Comparison of ENCODE assay signal across 8 cellular contexts in genomic region chrX:70456256-70456655, GRCh38. TPM values are rescaled to one million over a fixed set of nuclear protein-coding genes. Genes with fewer than 3 reads are reported as not detected.
DNase-seq lines count a peak whose midpoint lies in the region; FAIRE-seq and TF ChIP-seq lines count a peak whose summit lies in the region.

No MANE protein-coding gene starts in this region.

- CTCF ChIA-PET in H1 (lab: Charles Lee; ENCODE audit: partially characterized antibody) = interaction anchor here (0.8 to 1.1 kb wide), 3 partner anchors 24 to 98 kb away, joined by 3 read pairs; no protein-coding TSS in a partner anchor

- H3K9me2 ChIP-seq in Karpas-422 (replicated peaks; ENCODE audit: insufficient read depth, low read length) = no peaks in the 10 kb centered on the region

- no peaks in the 10 kb centered on the region for H3K9me3 ChIP-seq in Karpas-422 (ENCODE audit: low read length)
- H3K9me3 ChIP-seq in H1 (ENCODE audit: insufficient read depth in 2 of 2, low read depth in 1 of 2, low read length in 1 of 2) = no peaks in the 10 kb centered on the region
- H3K9me3 ChIP-seq in trophoblast cell (ENCODE audit: insufficient read depth, low read depth, low read length) = no peaks in the 10 kb centered on the region

- H3K4me3 ChIP-seq in Karpas-422 (ENCODE audit: low read length) (no peak overlapping the region), H1 (ENCODE audit: extremely low read depth in 1 of 4, insufficient read depth in 2 of 4, low read depth in 3 of 4, low read length in 4 of 4) (peak overlapping the region; percentile 66 to 94 (median 84)), trophoblast cell (ENCODE audit: low read depth, low read length) (no peak overlapping the region)

- H3K36me3 ChIP-seq in Karpas-422 (ENCODE audit: insufficient read depth, low read length) (no peaks in the 10 kb centered on the region), H1 (ENCODE audit: control insufficient read depth in 2 of 4, insufficient read depth in 4 of 4, low read length in 3 of 4) (peaks cover 0 to 27% (median 3%) of the 10 kb centered on the region in 4 experiments; a peak in 5 of 8 replicates), trophoblast cell (ENCODE audit: control insufficient read depth in 1 of 2, insufficient read depth in 2 of 2, low read length in 2 of 2) (no peaks in the 10 kb centered on the region)

- no peak overlapping the region for H4K12ac ChIP-seq in trophoblast cell (ENCODE audit: low read depth, low read length)

- H4K20me1 ChIP-seq in Karpas-422 (ENCODE audit: insufficient read depth, low read depth, low read length) (no peaks in the 10 kb centered on the region), H1 (replicated peaks in 1 of 2; ENCODE audit: control insufficient read depth in 1 of 2, insufficient read depth in 2 of 2, low read length in 2 of 2) (peaks cover 0 to 9% of the 10 kb centered on the region in 2 experiments)

- no peak for TF ChIP-seq RAD21 in H1 (IDR thresholded peaks at IDR 0.05 in 1 of 2, conservative IDR thresholded peaks at IDR 0.05 in 1 of 2; ENCODE audit: low read depth in 2 of 2, low read length in 2 of 2)

- H3K79me2 ChIP-seq in Karpas-422 (ENCODE audit: low read length) (0 out of 2 replicates have a peak, but pooled peaks cover 4% of the 10 kb centered on the region), H1 (ENCODE audit: control insufficient read depth in 1 of 2, insufficient read depth in 2 of 2, low read length in 2 of 2) (peaks cover 14 to 58% of the 10 kb centered on the region in 2 experiments), trophoblast cell (ENCODE audit: control insufficient read depth, insufficient read depth, low read length, poor library complexity) (peaks cover 9% of the 10 kb centered on the region)

- no peak overlapping the region for H3K9ac ChIP-seq in Karpas-422 (ENCODE audit: low read length)
- peak overlapping the region in 3 of 4 experiments; percentile 6 to 92 (median 90); a peak in 4 of 7 replicates for H3K9ac ChIP-seq in H1 (replicated peaks in 1 of 4; ENCODE audit: extremely low read depth in 1 of 4, low read depth in 3 of 4, low read length in 3 of 4)
- H3K9ac ChIP-seq in trophoblast cell (ENCODE audit: low read length) = no peak overlapping the region

- H3K14ac ChIP-seq in H1 (ENCODE audit: insufficient read length) = no peak overlapping the region
- no peak overlapping the region for H3K14ac ChIP-seq in trophoblast cell (ENCODE audit: low read length)

- POLR2A ChIA-PET in H1 (lab: Charles Lee; ENCODE audit: partially characterized antibody) = interaction anchor here (0.9 to 4.3 kb wide), 8 partner anchors 10 to 50 kb away, joined by 3 to 29 read pairs (median 6); no protein-coding TSS in a partner anchor

- H3K23me2 ChIP-seq in H1 (ENCODE audit: low read depth, low read length) = peaks cover 8% of the 10 kb centered on the region

- H2AK5ac ChIP-seq in H1 (ENCODE audit: low read depth, low read length) = no peak overlapping the region
- H2AK5ac ChIP-seq in trophoblast cell (ENCODE audit: low read length) = no peak overlapping the region

- H3K56ac ChIP-seq in H1 (replicated peaks; ENCODE audit: insufficient read length, low read depth, low read length) = no peak overlapping the region

- H4K91ac ChIP-seq in H1 (replicated peaks; ENCODE audit: insufficient read length, low read length) (no peak overlapping the region), trophoblast cell (ENCODE audit: low read depth, low read length) (no peak overlapping the region)

- H3K79me1 ChIP-seq in H1 (ENCODE audit: low read depth, low read length) = no peaks in the 10 kb centered on the region; the same call in 1 of the 2 replicates
- H3K79me1 ChIP-seq in trophoblast cell (ENCODE audit: low read length) = peaks cover 17% of the 10 kb centered on the region

- no peak overlapping the region for H2BK12ac ChIP-seq in H1 (ENCODE audit: low read depth, low read length)
- H2BK12ac ChIP-seq in trophoblast cell (ENCODE audit: low read length) = no peak overlapping the region

- H3K4me1 ChIP-seq in Karpas-422 (ENCODE audit: low read length) = peaks cover 18% of the 10 kb centered on the region
- H3K4me1 ChIP-seq in H1 (replicated peaks in 1 of 4; ENCODE audit: control insufficient read depth in 3 of 4, insufficient read depth in 4 of 4, low read length in 3 of 4) = peaks cover 0 to 17% (median 5%) of the 10 kb centered on the region in 4 experiments; a peak in 6 of 7 replicates
- H3K4me1 ChIP-seq in trophoblast cell (ENCODE audit: control insufficient read depth in 1 of 2, insufficient read depth in 2 of 2, low read length in 2 of 2) = peaks cover 10 to 11% of the 10 kb centered on the region in 2 experiments

- H2AFZ ChIP-seq in Karpas-422 (ENCODE audit: low read length) = no peak overlapping the region
- H2AFZ ChIP-seq in H1 (ENCODE audit: low read length) = no peak overlapping the region
- no peak overlapping the region for H2AFZ ChIP-seq in trophoblast cell (ENCODE audit: insufficient read depth, low read length, poor library complexity)

- no peak overlapping the region for H3K4ac ChIP-seq in H1 (replicated peaks; ENCODE audit: insufficient read length, low read depth, low read length)
- no peak overlapping the region for H3K4ac ChIP-seq in trophoblast cell (ENCODE audit: low read depth, low read length)

- TF ChIP-seq POLR2A in H1 (IDR thresholded peaks at IDR 0.05; ENCODE audit: control extremely low read depth in 1 of 2, low read depth in 2 of 2, low read length in 2 of 2) = no peak

- 19% methylated on average over 2 of the region's 2 CpGs; no CpG with 5 or more reads in 1 of the 2 experiments for WGBS in H1 (ENCODE audit: extremely low coverage in 1 of 2, insufficient coverage in 1 of 2, insufficient read length in 1 of 2, insufficient replicate concordance in 2 of 2, low coverage in 1 of 2, low lambda C conversion rate in 2 of 2, missing lambda C conversion rate in 1 of 2), 2 experiments
- no CpG with 5 or more reads among the region's 2 CpGs for WGBS in trophoblast cell (ENCODE audit: extremely low coverage, insufficient coverage, insufficient read length)

- no peak overlapping the region for H3K18ac ChIP-seq in H1 (ENCODE audit: extremely low read depth, low read length)
- no peak overlapping the region for H3K18ac ChIP-seq in trophoblast cell (ENCODE audit: low read length)

- no peak overlapping the region for H2BK20ac ChIP-seq in H1 (ENCODE audit: low read length)

- no peaks in the 10 kb centered on the region for H3K27me3 ChIP-seq in Karpas-422 (ENCODE audit: low read length)
- no peaks in the 10 kb centered on the region for H3K27me3 ChIP-seq in H1 (replicated peaks in 1 of 4; ENCODE audit: control insufficient read depth in 3 of 4, extremely low read depth in 1 of 4, insufficient read depth in 3 of 4, low read length in 3 of 4)
- no peaks in the 10 kb centered on the region for H3K27me3 ChIP-seq in trophoblast cell (ENCODE audit: insufficient read depth, low read length)

- TF ChIP-seq EP300 in H1 (IDR thresholded peaks at IDR 0.05; ENCODE audit: borderline replicate concordance in 1 of 2, low read depth in 2 of 2, low read length in 2 of 2) = no peak

- no peak overlapping the region for H2BK5ac ChIP-seq in H1 (ENCODE audit: low read depth, low read length)
- no peak overlapping the region for H2BK5ac ChIP-seq in trophoblast cell (ENCODE audit: low read depth, low read length, poor library complexity)

- H3K4me2 ChIP-seq in Karpas-422 (ENCODE audit: low read depth, low read length, poor library complexity, severe bottlenecking) (peak overlapping the region; percentile 12), H1 (ENCODE audit: insufficient read depth in 1 of 2, low read depth in 2 of 2, low read length in 2 of 2) (peak overlapping the region; percentile 70 to 87), trophoblast cell (ENCODE audit: low read length) (peak overlapping the region; percentile 97)

- no peak for TF ChIP-seq CTCF in H1 (IDR thresholded peaks at IDR 0.05; ENCODE audit: control extremely low read depth in 1 of 3, insufficient read depth in 1 of 3, low read depth in 1 of 3, low read length in 3 of 3)

- H4K8ac ChIP-seq in H1 (ENCODE audit: extremely low read depth, insufficient read depth, low read length) = no peak overlapping the region
- no peak overlapping the region for H4K8ac ChIP-seq in trophoblast cell (ENCODE audit: low read depth, low read length)

- DNase-seq in GM19239 (ENCODE audit: insufficient read length, low spot score) (no peak), Karpas-422 (no peak), H1 (ENCODE audit: low read depth in 1 of 2, low spot score in 2 of 2) (no peak), trophoblast cell (no peak), SW480 (ENCODE audit: low spot score) (no peak), amygdala (lab: John Stamatoyannopoulos, UW) (no peak), DMS114 treated with DMSO at 0.1 percent for 48 hours (lab: John Stamatoyannopoulos, UW; ENCODE audit: unreplicated experiment) (no peak)
- no peak for DNase-seq in activated effector memory CD4-positive, alpha-beta T cell treated with anti-CD3 and anti-CD28 coated beads, Interleukin-2, amount 50 U/mL, for 16 hours

- FAIRE-seq in GM19239 (lab: Jason Lieb, UNC) = peak; percentile 95
- FAIRE-seq in H1 (lab: Jason Lieb, UNC) = peak; percentile 42

- no peak overlapping the region for H3K27ac ChIP-seq in Karpas-422 (ENCODE audit: low read length)
- peak overlapping the region; percentile 93; the same call in 1 of the 2 replicates for H3K27ac ChIP-seq in H1 (ENCODE audit: low read depth, low read length)
- no peak overlapping the region for H3K27ac ChIP-seq in trophoblast cell (ENCODE audit: low read depth, low read length)

- H2BK15ac ChIP-seq in H1 (ENCODE audit: low read length) = no peak overlapping the region

- peak overlapping the region; percentile 41 for H4K5ac ChIP-seq in H1 (ENCODE audit: insufficient read length, low read depth, low read length)

- no peak overlapping the region for H2BK120ac ChIP-seq in H1 (replicated peaks; ENCODE audit: low read depth, low read length)
- H2BK120ac ChIP-seq in trophoblast cell (ENCODE audit: insufficient read depth, low read length, poor library complexity) = no peak overlapping the region

- H3K23ac ChIP-seq in H1 (ENCODE audit: insufficient read length) (no peak overlapping the region), trophoblast cell (ENCODE audit: low read length) (no peak overlapping the region)

RNA-seq across cellular contexts. Expression of gene DLG3, which starts 11.6 kb away (rescaled TPM):
- 14.5 and 24.6 TPM in 2 replicates for total RNA-seq in Karpas-422 (2014; rRNA removed; shearing (Covaris generic); ENCODE audit: low replicate concordance)
- total RNA-seq in H1 (2021; fragmentation: NEBNext Ultra II Directional; extraction: Animal tissue kit (Norgen Biotek cat#: 25700)) = 57.1 and 63.8 TPM in 2 replicates
- polyA plus RNA-seq in H1 (2011; rRNA removed) = 22.4 and 29.2 TPM in 2 replicates
- 33.4 TPM for polyA plus RNA-seq in H1 (2011; cell fraction: cytosol; rRNA removed)
- polyA plus RNA-seq in H1 (2011; cell fraction: nucleus; rRNA removed) = 27.1 TPM
- polyA plus RNA-seq in H1 (2012, experiment 1 of 2) = 35.3 to 48.6 TPM (median 37.3 TPM) in 4 replicates
- 11.5 TPM for polyA plus RNA-seq in H1 (2012, experiment 2 of 2)
- 32.3 TPM for polyA plus RNA-seq in H1 (2013, experiment 1 of 2)
- 36.5 TPM for polyA plus RNA-seq in H1 (2013, experiment 2 of 2)
- 60.1 and 65.3 TPM in 2 replicates for polyA minus RNA-seq in H1 (2011; rRNA and poly(A)+ RNA removed)
- 35.3 TPM for polyA minus RNA-seq in H1 (2011; cell fraction: cytosol; rRNA and poly(A)+ RNA removed)
- 28.0 TPM for polyA minus RNA-seq in H1 (2011; cell fraction: nucleus; rRNA and poly(A)+ RNA removed)
- polyA plus RNA-seq in trophoblast cell (2013) = 18.6 and 22.7 TPM in 2 replicates

RNA-seq across cellular contexts. Expression of gene GDPD2, which starts 33.1 kb away (rescaled TPM):
- total RNA-seq in Karpas-422 (2014; rRNA removed; shearing (Covaris generic); ENCODE audit: low replicate concordance) = not detected in 2 replicates
- 25.6 and 27.6 TPM in 2 replicates for total RNA-seq in H1 (2021; fragmentation: NEBNext Ultra II Directional; extraction: Animal tissue kit (Norgen Biotek cat#: 25700))
- 68.3 and 75.5 TPM in 2 replicates for polyA plus RNA-seq in H1 (2011; rRNA removed)
- 65.1 TPM for polyA plus RNA-seq in H1 (2011; cell fraction: cytosol; rRNA removed)
- 110 TPM for polyA plus RNA-seq in H1 (2011; cell fraction: nucleus; rRNA removed)
- polyA plus RNA-seq in H1 (2012, experiment 1 of 2) = 36.7 to 48.2 TPM (median 43.9 TPM) in 4 replicates
- 44.3 TPM for polyA plus RNA-seq in H1 (2012, experiment 2 of 2)
- polyA plus RNA-seq in H1 (2013, experiment 1 of 2) = 24.1 TPM
- 20.7 TPM for polyA plus RNA-seq in H1 (2013, experiment 2 of 2)
- 75.6 and 86.0 TPM in 2 replicates for polyA minus RNA-seq in H1 (2011; rRNA and poly(A)+ RNA removed)
- polyA minus RNA-seq in H1 (2011; cell fraction: cytosol; rRNA and poly(A)+ RNA removed) = 23.3 TPM
- 30.4 TPM for polyA minus RNA-seq in H1 (2011; cell fraction: nucleus; rRNA and poly(A)+ RNA removed)
- polyA plus RNA-seq in trophoblast cell (2013) = 0.47 and 0.57 TPM in 2 replicates

Comparison
In these comparisons a context has a peak if more than half of its experiments do, and no peak if none do; other contexts are left out.
1. H3K4me2 ChIP-seq: peak in every context shown above with its lines; median percentile 97 in trophoblast cell; 78 in H1; 12 in Karpas-422.
2. H3K4me3 ChIP-seq: peak in H1 (4 of 4); none in Karpas-422 (single experiment) and trophoblast cell (single experiment).
3. H3K9ac ChIP-seq: peak in H1 (3 of 4); none in Karpas-422 (single experiment) and trophoblast cell (single experiment).
4. RNA of gene GDPD2, which starts 33.1 kb away (total RNA-seq): 25.6 to 27.6 TPM in H1; not detected in Karpas-422; every median in the first group is over 10 times any median in the second.